In the genomic region with DNA sequence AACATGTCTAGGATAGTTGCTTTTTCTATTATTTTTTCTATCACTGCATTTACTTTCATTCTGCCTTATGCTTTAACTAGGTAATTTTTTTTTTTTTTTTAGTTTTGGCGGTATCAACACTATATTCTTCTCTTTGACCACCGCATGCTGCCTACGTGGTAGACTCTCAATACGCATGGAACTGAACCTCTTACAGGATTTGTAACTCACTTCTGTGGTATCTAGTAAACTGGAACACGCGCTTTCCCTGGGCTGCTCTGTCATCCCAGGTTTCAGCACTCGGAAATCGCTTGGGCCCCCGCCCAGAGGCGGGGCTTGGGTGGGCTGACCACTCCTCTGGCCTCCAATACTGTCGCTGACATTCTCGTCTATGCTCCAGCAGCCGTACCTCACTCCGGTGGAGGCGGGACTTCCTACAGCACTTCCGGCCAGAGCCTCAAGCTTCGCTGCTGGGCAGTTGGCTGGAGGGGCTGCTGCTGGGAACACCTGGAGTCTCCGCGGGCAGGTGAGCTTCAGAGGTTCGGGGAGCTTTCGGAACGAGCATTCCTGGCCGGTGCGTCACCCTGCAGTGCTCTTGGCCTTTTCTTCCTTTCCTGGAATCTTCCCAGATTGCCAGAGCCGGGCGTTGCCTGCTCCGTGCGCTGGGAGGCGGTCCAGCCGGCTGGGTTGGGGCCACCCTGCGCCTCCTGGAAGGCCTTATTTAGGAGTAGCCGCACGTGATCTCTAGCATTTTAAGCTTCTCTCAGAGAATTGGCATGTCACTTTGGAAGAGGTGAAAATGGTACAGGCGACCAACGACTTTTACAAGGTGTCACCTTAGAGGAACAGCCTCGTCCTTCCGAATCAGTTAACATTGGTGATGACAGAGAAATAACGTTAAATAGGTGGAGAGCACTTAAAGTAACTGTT, we compare ENCODE assay signal across 8 cellular contexts. TPM values are rescaled to one million over a fixed set of nuclear protein-coding genes. Genes with fewer than 3 reads are reported as not detected.
DNase-seq lines count a peak whose midpoint lies in the region; ATAC-seq and TF ChIP-seq lines count a peak whose summit lies in the region.

A gene with protein sequence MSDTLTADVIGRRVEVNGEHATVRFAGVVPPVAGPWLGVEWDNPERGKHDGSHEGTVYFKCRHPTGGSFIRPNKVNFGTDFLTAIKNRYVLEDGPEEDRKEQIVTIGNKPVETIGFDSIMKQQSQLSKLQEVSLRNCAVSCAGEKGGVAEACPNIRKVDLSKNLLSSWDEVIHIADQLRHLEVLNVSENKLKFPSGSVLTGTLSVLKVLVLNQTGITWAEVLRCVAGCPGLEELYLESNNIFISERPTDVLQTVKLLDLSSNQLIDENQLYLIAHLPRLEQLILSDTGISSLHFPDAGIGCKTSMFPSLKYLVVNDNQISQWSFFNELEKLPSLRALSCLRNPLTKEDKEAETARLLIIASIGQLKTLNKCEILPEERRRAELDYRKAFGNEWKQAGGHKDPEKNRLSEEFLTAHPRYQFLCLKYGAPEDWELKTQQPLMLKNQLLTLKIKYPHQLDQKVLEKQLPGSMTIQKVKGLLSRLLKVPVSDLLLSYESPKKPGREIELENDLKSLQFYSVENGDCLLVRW (plus strand): TSS at position 428 of the 909 bp plus-strand sequence. CDS start 12,623 bp downstream, outside the sequence.

- intact Hi-C loops in left lung (cut with DNase I): no loop called here

- H3K36me3 ChIP-seq in left lung: peaks cover 0 to 4% of the 10 kb centered on the region in 2 donors

- H3K27ac ChIP-seq in C4-2B: peak within 1 kb of the TSS; percentile 76
- H3K27ac ChIP-seq in left lung: peak within 1 kb of the TSS; percentile 71 to 78

- TF ChIP-seq CTCF in C4-2B (conservative IDR thresholded peaks at IDR 0.05) (no peak), left lung (IDR thresholded peaks at IDR 0.05) (no peak)

- DNase-seq in NCI-H748 treated with DMSO at 0.1 percent for 48 hours (lab: John Stamatoyannopoulos, UW) (peak; percentile 88), dermis blood vessel endothelial cell (peak; percentile 98), left lung (peak; percentile 98 to 99)
- DNase-seq in activated CD4-positive, alpha-beta T cell treated with anti-CD3 and anti-CD28 coated beads, Interleukin-2, amount 50 U/mL, for 48 hours: peak; percentile 94 to 96
- peak; percentile 77 to 89 for DNase-seq in stimulated activated CD4-positive, alpha-beta T cell treated with anti-CD3 and anti-CD28 coated beads, Interleukin-2, amount 100 ng/mL, for 48 hours

- H3K4me1 ChIP-seq in left lung: peaks cover 0 to 24% of the 10 kb centered on the region in 2 donors

- no peaks in the 10 kb centered on the region for H3K9me3 ChIP-seq in left lung

- peak within 1 kb of the TSS; percentile 53 to 54 for H3K4me3 ChIP-seq in left lung

- no peaks in the 10 kb centered on the region for H3K27me3 ChIP-seq in left lung

- ATAC-seq in GM19372 (IDR thresholded peaks at IDR 0.05; ENCODE audit: low read depth, unreplicated experiment) (peak; percentile 100), HG03558 (IDR thresholded peaks at IDR 0.05; ENCODE audit: extremely low read depth, unreplicated experiment) (peak; percentile 99), left lung (peak; percentile 100)

RNA-seq across cellular contexts. Expression of the gene that starts here (rescaled TPM):
- total RNA-seq in dermis blood vessel endothelial cell (17.5 and 22.4 TPM in 2 replicates), left lung (10 to 100 TPM; 19.6 to 26.8 TPM)

Comparison
In these comparisons a context has a peak if more than half of its experiments do, and no peak if none do; other contexts are left out.
1. Peak in every context shown above with its lines: DNase-seq, ATAC-seq, H3K4me3 ChIP-seq and H3K27ac ChIP-seq.